8 cellular contexts compared by ENCODE assay signal in genomic region chr15:68820205-68820588, GRCh38. TPM values are rescaled to one million over a fixed set of nuclear protein-coding genes. Genes with fewer than 3 reads are reported as not detected.
DNase-seq lines count a peak whose midpoint lies in the region; ATAC-seq and TF ChIP-seq lines count a peak whose summit lies in the region.

No MANE protein-coding gene starts in this region.

- no peaks in the 10 kb centered on the region for H3K9me3 ChIP-seq in CD4-positive, alpha-beta T cell (ENCODE audit: control insufficient read depth, low read length)
- H3K9me3 ChIP-seq in duodenal mucosa (ENCODE audit: control insufficient read depth in 1 of 2, low read length in 2 of 2) (no peaks in the 10 kb centered on the region), mucosa of descending colon (no peaks in the 10 kb centered on the region)

- H3K4me1 Mint-ChIP-seq in CD4-positive, alpha-beta T cell (ENCODE audit: low read depth), result peaks cover 40% of the 10 kb centered on the region
- H3K4me1 Mint-ChIP-seq in stimulated activated naive B cell treated with anti-CD40 and anti-IgM and Interleukin-4, amounts not matched to agents 10 μg/mL and 1 μg/mL and 100 μg/mL, for 72 hours, result peaks cover 30 to 36% of the 10 kb centered on the region in 2 donors

- peaks cover 40% of the 10 kb centered on the region for H3K36me3 Mint-ChIP-seq in CD4-positive, alpha-beta T cell (ENCODE audit: low read depth)
- H3K36me3 Mint-ChIP-seq in stimulated activated naive B cell treated with anti-CD40 and anti-IgM and Interleukin-4, amounts not matched to agents 10 μg/mL and 1 μg/mL and 100 μg/mL, for 72 hours, result peaks cover 15 to 25% of the 10 kb centered on the region in 2 donors

- H3K36me3 ChIP-seq in duodenal mucosa (ENCODE audit: control insufficient read depth in 1 of 2, insufficient read depth in 2 of 2, low read length in 2 of 2), result no peaks in the 10 kb centered on the region
- H3K36me3 ChIP-seq in mucosa of descending colon (ENCODE audit: low read depth), result no peaks in the 10 kb centered on the region

- POLR2A ChIA-PET in CD4-positive, alpha-beta T cell (lab: Charles Lee), result interaction anchor here (0.7 to 5.6 kb wide), 10 partner anchors 9 to 1105 kb away, joined by 3 to 94 read pairs (median 5); partner anchors contain the start of gene RPLP1

- peak overlapping the region; percentile 96 for H3K4me3 ChIP-seq in LNCaP clone FGC (ENCODE audit: low read depth, low read length)
- H3K4me3 ChIP-seq in duodenal mucosa (ENCODE audit: low read depth in 1 of 2, low read length in 2 of 2), result peak overlapping the region; percentile 96 to 99
- H3K4me3 ChIP-seq in mucosa of descending colon, result peak overlapping the region; percentile 82

- DNase-seq in CD4-positive, alpha-beta T cell, result peak; percentile 41 to 68 (median 51)
- DNase-seq in LNCaP clone FGC (ENCODE audit: low read depth), result no peak
- DNase-seq in activated CD4-positive, alpha-beta T cell treated with anti-CD3 and anti-CD28 coated beads for 4 hours, result peak; percentile 59 to 71
- peak; percentile 54 to 83 (median 74) for DNase-seq in mucosa of descending colon
- peak; percentile 64 for DNase-seq in stimulated activated naive B cell treated with anti-CD40 and anti-IgM and Interleukin-4, amounts not matched to agents 10 μg/mL and 1 μg/mL and 100 μg/mL, for 72 hours

- no peaks in the 10 kb centered on the region for H3K27me3 Mint-ChIP-seq in CD4-positive, alpha-beta T cell
- H3K27me3 Mint-ChIP-seq in stimulated activated naive B cell treated with anti-CD40 and anti-IgM and Interleukin-4, amounts not matched to agents 10 μg/mL and 1 μg/mL and 100 μg/mL, for 72 hours, result no peaks in the 10 kb centered on the region

- TF ChIP-seq CTCF in CD4-positive, alpha-beta T cell (IDR thresholded peaks at IDR 0.05), result no peak
- TF ChIP-seq CTCF in LNCaP clone FGC (IDR thresholded peaks at IDR 0.05; ENCODE audit: control insufficient read depth, extremely low read depth, insufficient read depth) (no peak), mucosa of descending colon (IDR thresholded peaks at IDR 0.05) (no peak)

- no peaks in the 10 kb centered on the region for H3K27me3 ChIP-seq in CD4-positive, alpha-beta T cell (ENCODE audit: control insufficient read depth, insufficient read depth, low read length)
- H3K27me3 ChIP-seq in duodenal mucosa (ENCODE audit: control insufficient read depth in 1 of 2, insufficient read depth in 2 of 2, low read length in 2 of 2), result no peaks in the 10 kb centered on the region

- CTCF ChIA-PET in CD4-positive, alpha-beta T cell (lab: Charles Lee), result interaction anchor here (0.6 kb wide), 1 partner anchor 9 kb away, joined by 3 read pairs; no protein-coding TSS in a partner anchor

- peak overlapping the region; percentile 95 for H3K4me3 Mint-ChIP-seq in CD4-positive, alpha-beta T cell
- peak overlapping the region; percentile 89 to 97 for H3K4me3 Mint-ChIP-seq in stimulated activated naive B cell treated with anti-CD40 and anti-IgM and Interleukin-4, amounts not matched to agents 10 μg/mL and 1 μg/mL and 100 μg/mL, for 72 hours

- H3K4me1 ChIP-seq in duodenal mucosa (ENCODE audit: control insufficient read depth in 1 of 2, insufficient read depth in 2 of 2, low read length in 2 of 2), result peaks cover 23 to 25% of the 10 kb centered on the region in 2 donors
- peaks cover 21% of the 10 kb centered on the region for H3K4me1 ChIP-seq in mucosa of descending colon (ENCODE audit: low read depth)

- H3K9me3 Mint-ChIP-seq in CD4-positive, alpha-beta T cell, result no peaks in the 10 kb centered on the region
- no peaks in the 10 kb centered on the region for H3K9me3 Mint-ChIP-seq in stimulated activated naive B cell treated with anti-CD40 and anti-IgM and Interleukin-4, amounts not matched to agents 10 μg/mL and 1 μg/mL and 100 μg/mL, for 72 hours

- H3K27ac ChIP-seq in CD4-positive, alpha-beta T cell (ENCODE audit: low read depth, low read length), result peak overlapping the region; percentile 89
- H3K27ac ChIP-seq in duodenal mucosa (ENCODE audit: low read depth, low read length), result peak overlapping the region; percentile 96

- peak overlapping the region; percentile 92 for H3K27ac Mint-ChIP-seq in CD4-positive, alpha-beta T cell
- peak overlapping the region; percentile 99 for H3K27ac Mint-ChIP-seq in stimulated activated naive B cell treated with anti-CD40 and anti-IgM and Interleukin-4, amounts not matched to agents 10 μg/mL and 1 μg/mL and 100 μg/mL, for 72 hours

- peak overlapping the region; percentile 91 to 96 for H3K9ac ChIP-seq in duodenal mucosa (ENCODE audit: low read depth in 1 of 2, low read length in 2 of 2)

- ATAC-seq in CD4-positive, alpha-beta T cell (ENCODE audit: poor library complexity), result peak; percentile 20
- no peak for ATAC-seq in mucosa of descending colon
- peak; percentile 24 to 33 for ATAC-seq in stimulated activated naive B cell treated with anti-CD40 and anti-IgM and Interleukin-4, amounts not matched to agents 10 μg/mL and 1 μg/mL and 100 μg/mL, for 72 hours (replicated peaks)
- no peak for ATAC-seq in GM21528 (IDR thresholded peaks at IDR 0.05; ENCODE audit: low FRiP score, unreplicated experiment)
- no peak for ATAC-seq in HG03439 (IDR thresholded peaks at IDR 0.05; ENCODE audit: unreplicated experiment)

- intact Hi-C loops in CD4-positive, alpha-beta T cell (cut with DNase I, micrococcal nuclease), result loop anchor here in 1 of 2 experiments (5.0 kb wide), 1 partner anchor 57 kb away; no protein-coding TSS in a partner anchor
- intact Hi-C loops in mucosa of descending colon (cut with DNase I, micrococcal nuclease), result no loop called here

RNA-seq across cellular contexts. Expression of gene ANP32A, which starts 0.5 kb away (rescaled TPM):
- 10 to 100 TPM; 55.1 to 57.3 TPM for total RNA-seq in CD4-positive, alpha-beta T cell
- 100 to 1,000 TPM; 101 to 113 (median 109) TPM for total RNA-seq in mucosa of descending colon

Comparison
In these comparisons a context has a peak if more than half of its experiments do, and no peak if none do; other contexts are left out.
1. ATAC-seq: peak in CD4-positive, alpha-beta T cell (single experiment) and stimulated activated naive B cell treated with anti-CD40 and anti-IgM and Interleukin-4, amounts not matched to agents 10 μg/mL and 1 μg/mL and 100 μg/mL, for 72 hours (2 of 2); none in mucosa of descending colon (single experiment), GM21528 (single experiment) and HG03439 (single experiment).
2. Peak in every context shown above with its lines, with median percentiles within 50 percentile points of each other: H3K4me3 ChIP-seq.